In genomic region chr15:44712108-44713005, GRCh38 we compare ENCODE assay signal across 8 cellular contexts. TPM values are rescaled to one million over a fixed set of nuclear protein-coding genes. Genes with fewer than 3 reads are reported as not detected.
DNase-seq lines count a peak whose midpoint lies in the region; ATAC-seq and TF ChIP-seq lines count a peak whose summit lies in the region.

No MANE protein-coding gene starts in this region.

- TF ChIP-seq POLR2A in gastrocnemius medialis (IDR thresholded peaks at IDR 0.05): peak in 1 of 2 donors; percentile 45

- H3K4me1 Mint-ChIP-seq in MCF 10A (ENCODE audit: insufficient read depth, unreplicated experiment): peaks cover 23% of the 10 kb centered on the region

- intact Hi-C loops in MCF 10A (cut with micrococcal nuclease) (loop anchor here (1.0 kb wide), 2 partner anchors 17 to 26 kb away; no protein-coding TSS in a partner anchor), gastrocnemius medialis (cut with DNase I; ENCODE audit: low total_unique reads) (loop anchor here (5.0 to 10.0 kb wide), 5 partner anchors 170 to 925 kb away; partner anchors contain the start of genes CTDSPL2, GOLM2, SHF and SQOR)

- peak overlapping the region; percentile 79 for H3K9ac ChIP-seq in iPS-15b (ENCODE audit: low read depth, low read length)

- H3K27ac Mint-ChIP-seq in MCF 10A (ENCODE audit: low read depth, unreplicated experiment): peak overlapping the region; percentile 96

- peak; percentile 62 for ATAC-seq in gastrocnemius medialis

- TF ChIP-seq CTCF in MCF 10A (IDR thresholded peaks at IDR 0.05; ENCODE audit: unreplicated experiment) (no peak), gastrocnemius medialis (IDR thresholded peaks at IDR 0.05 in 4 of 5, conservative IDR thresholded peaks at IDR 0.05 in 1 of 5) (no peak)

- peak overlapping the region; percentile 96 to 99 (median 98) for H3K27ac ChIP-seq in gastrocnemius medialis

- TSS peak; percentile 62 for BruUV-seq in MCF 10A (replicated peaks; lab: Mats Ljungman, UMichigan)

- H3K4me1 ChIP-seq in iPS-15b (ENCODE audit: control insufficient read depth, insufficient read depth, low read length): no peaks in the 10 kb centered on the region
- peaks cover 21 to 28% of the 10 kb centered on the region in 2 donors for H3K4me1 ChIP-seq in gastrocnemius medialis

- H3K36me3 ChIP-seq in iPS-15b (ENCODE audit: control insufficient read depth, insufficient read depth, low read length) (peaks cover 8% of the 10 kb centered on the region), gastrocnemius medialis (peaks cover 0 to 23% of the 10 kb centered on the region in 2 donors)

- H3K4me3 ChIP-seq in iPS-15b (ENCODE audit: low read depth, low read length) (peak overlapping the region; percentile 91), gastrocnemius medialis (peak overlapping the region; percentile 91 to 97 (median 94))

- H3K27me3 ChIP-seq in iPS-15b (ENCODE audit: control insufficient read depth, insufficient read depth, low read length): peaks cover 4% of the 10 kb centered on the region
- no peaks in the 10 kb centered on the region for H3K27me3 ChIP-seq in gastrocnemius medialis

- in situ Hi-C loops in gastrocnemius medialis (cut with MboI; ENCODE audit: low sequenced_read_pairs in 4 of 4): loop anchor here in 1 of 4 donors (5.0 to 25.0 kb wide), 2 partner anchors 50 to 925 kb away; partner anchors contain the start of genes ELL3, SERF2 and SPG11

- CTCF ChIA-PET in MCF 10A (lab: Yijun Ruan, JAX): interaction anchor here (0.6 to 2.9 kb wide), 7 partner anchors 10 to 62 kb away, joined by 3 to 25 read pairs (median 4); partner anchors contain the start of genes SPG11 and TRIM69

- no peaks in the 10 kb centered on the region for H3K9me3 ChIP-seq in iPS-15b (ENCODE audit: control insufficient read depth, insufficient read depth, low read length)
- H3K9me3 ChIP-seq in gastrocnemius medialis: no peaks in the 10 kb centered on the region

- peaks cover 47% of the 10 kb centered on the region for H3K36me3 Mint-ChIP-seq in MCF 10A (ENCODE audit: insufficient read depth, unreplicated experiment)

- no peaks in the 10 kb centered on the region for H3K27me3 Mint-ChIP-seq in MCF 10A (ENCODE audit: insufficient read depth, unreplicated experiment)

- H3K9me3 Mint-ChIP-seq in MCF 10A (ENCODE audit: unreplicated experiment): no peaks in the 10 kb centered on the region

- DNase-seq in DMS53 (lab: John Stamatoyannopoulos, UW) (peak; percentile 61), DMS53 treated with DMSO at 0.1 percent for 48 hours (lab: John Stamatoyannopoulos, UW; ENCODE audit: unreplicated experiment) (no peak), NAMALWA (ENCODE audit: low spot score) (peak; percentile 85), T1000 (lab: John Stamatoyannopoulos, UW) (peak; percentile 42), MCF 10A (ENCODE audit: unreplicated experiment) (peak; percentile 84), gastrocnemius medialis (peak; percentile 59 to 65), HPDE6-E6E7 (ENCODE audit: extremely low spot score) (no peak)

- POLR2A ChIA-PET in MCF 10A (lab: Yijun Ruan, JAX): interaction anchor here (0.8 to 7.2 kb wide), 14 partner anchors 9 to 888 kb away, joined by 3 to 340 read pairs (median 4); partner anchors contain the start of genes EIF3J, MFAP1, SPG11 and TRIM69

- peak overlapping the region; percentile 92 for H3K4me3 Mint-ChIP-seq in MCF 10A (ENCODE audit: unreplicated experiment)

RNA-seq across cellular contexts. Expression of gene B2M, which starts 1.0 kb away (rescaled TPM):
- total RNA-seq in MCF 10A (2022) (605 and 755 TPM in 2 replicates), gastrocnemius medialis (1,000 to 10,000 TPM in 2 of 4 donors, 100 to 1,000 TPM in 2; 787 to 1,106 (median 928) TPM)

RNA-seq across cellular contexts. Expression of gene PATL2, which starts 1.2 kb away (rescaled TPM):
- total RNA-seq in MCF 10A (2022) (0.16 and 0.71 TPM in 2 replicates), gastrocnemius medialis (under 1 TPM in 1 of 4 donors, not detected in 3; 0.13 TPM)

RNA-seq across cellular contexts. Expression of gene TRIM69, which starts 24.0 kb away (rescaled TPM):
- total RNA-seq in MCF 10A (2022): 8.2 and 12.2 TPM in 2 replicates
- 10 to 100 TPM; 13.5 to 20.8 (median 17.6) TPM for total RNA-seq in gastrocnemius medialis

RNA-seq across cellular contexts. Expression of gene SPG11, which starts 48.9 kb away (rescaled TPM):
- 65.1 and 69.0 TPM in 2 replicates for total RNA-seq in MCF 10A (2022)
- total RNA-seq in gastrocnemius medialis: 10 to 100 TPM; 32.8 to 51.7 (median 43.2) TPM

Comparison
In these comparisons a context has a peak if more than half of its experiments do, and no peak if none do; other contexts are left out.
1. DNase-seq: peak in DMS53 (single experiment), NAMALWA (single experiment), T1000 (single experiment), MCF 10A (single experiment) and gastrocnemius medialis (2 of 2); none in DMS53 treated with DMSO at 0.1 percent for 48 hours (single experiment) and HPDE6-E6E7 (single experiment).